In genomic region chr6:112781236-112781635, GRCh38 we compare ENCODE assay signal across 1 cellular context.
TF ChIP-seq lines count a peak whose summit lies in the region.

No MANE protein-coding gene starts in this region.

TF ChIP-seq in H1, 55 proteins besides CTCF, POLR2A, EP300 and RAD21 (continued from another document):
- TF ChIP-seq CHD7 (IDR thresholded peaks at IDR 0.05; ENCODE audit: insufficient replicate concordance, low read length): no peak
- TF ChIP-seq CHD1 (IDR thresholded peaks at IDR 0.05; ENCODE audit: low read depth, low read length): no peak
- TF ChIP-seq SIX5 (IDR thresholded peaks at IDR 0.05; ENCODE audit: low read depth, low read length): no peak
- no peak for TF ChIP-seq POLR2AphosphoS5 (IDR thresholded peaks at IDR 0.05; ENCODE audit: low read depth, low read length)
- no peak for TF ChIP-seq GTF2F1 (IDR thresholded peaks at IDR 0.05; ENCODE audit: borderline replicate concordance, low read depth, low read length)
- no peak for TF ChIP-seq TEAD4 (IDR thresholded peaks at IDR 0.05; ENCODE audit: low read depth, low read length)
- no peak for TF ChIP-seq MAFK (IDR thresholded peaks at IDR 0.05; ENCODE audit: low read depth, low read length)
- no peak for TF ChIP-seq CTBP2 (IDR thresholded peaks at IDR 0.05; ENCODE audit: borderline replicate concordance, insufficient read depth, insufficient read length, low read length)
- TF ChIP-seq RFX5 (IDR thresholded peaks at IDR 0.05; ENCODE audit: borderline replicate concordance, low read depth, low read length): no peak
- no peak for TF ChIP-seq GABPA (IDR thresholded peaks at IDR 0.05; ENCODE audit: borderline replicate concordance, insufficient read depth, low read length)
- no peak for TF ChIP-seq SP2 (IDR thresholded peaks at IDR 0.05; ENCODE audit: low read length)
- no peak for TF ChIP-seq MAX (IDR thresholded peaks at IDR 0.05)
- no peak for TF ChIP-seq CEBPB (IDR thresholded peaks at IDR 0.05; ENCODE audit: low read depth, low read length)
- no peak for TF ChIP-seq SIRT6 (IDR thresholded peaks at IDR 0.05; ENCODE audit: low read length)
- no peak for TF ChIP-seq TBP (IDR thresholded peaks at IDR 0.05; ENCODE audit: low read depth, low read length)
- TF ChIP-seq ZNF274 (IDR thresholded peaks at IDR 0.05; ENCODE audit: borderline replicate concordance, extremely low read depth, low read length): no peak
TF ChIP-seq in H1: peak in this region for 0.
